1 cellular context compared by ENCODE assay signal in genomic region chr3:141231923-141232861, GRCh38.
TF ChIP-seq lines count a peak whose summit lies in the region.

No MANE protein-coding gene starts in this region.

TF ChIP-seq in GM23338, 12 proteins besides CTCF, POLR2A, EP300 and RAD21 (continued from another document):
- TF ChIP-seq ZNF462 (CRISPR knock-in tag; IDR thresholded peaks at IDR 0.05): no peak
- TF ChIP-seq ZNF114 (CRISPR knock-in tag; IDR thresholded peaks at IDR 0.05): no peak
- TF ChIP-seq NANOG (IDR thresholded peaks at IDR 0.05; ENCODE audit: borderline replicate concordance): no peak
- TF ChIP-seq REST (IDR thresholded peaks at IDR 0.05; ENCODE audit: unreplicated experiment): no peak
- no peak for TF ChIP-seq ZNF331 (CRISPR knock-in tag; IDR thresholded peaks at IDR 0.05; ENCODE audit: low read depth)
- TF ChIP-seq EZH2 (IDR thresholded peaks at IDR 0.05; ENCODE audit: low read depth, unreplicated experiment): no peak
